ENCODE assay signal across 16 cellular contexts in the genomic region with DNA sequence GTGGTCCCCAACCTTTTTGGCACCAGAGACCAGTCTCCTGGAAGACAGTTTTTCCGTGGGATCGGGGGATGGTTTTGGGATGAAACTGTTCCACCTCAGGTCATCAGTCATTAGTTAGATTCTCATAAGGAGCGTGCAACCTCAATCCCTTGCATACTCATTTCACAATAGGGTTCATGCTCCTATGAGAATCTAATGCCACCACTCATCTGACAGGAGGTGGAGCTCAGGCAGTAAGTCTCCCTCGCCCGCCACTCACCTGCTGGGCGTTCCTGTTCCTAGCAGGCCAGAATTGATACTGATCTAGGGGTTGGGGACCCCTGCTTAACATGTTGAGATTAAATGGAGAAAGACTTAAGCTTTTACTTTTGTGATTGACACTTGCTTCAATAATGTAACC. TPM values are rescaled to one million over a fixed set of nuclear protein-coding genes. Genes with fewer than 3 reads are reported as not detected.
DNase-seq lines count a peak whose midpoint lies in the region; ATAC-seq and TF ChIP-seq lines count a peak whose summit lies in the region.
"Had no signal": no experiment of that assay in that cellular context is flagged by ENCODE, and none has a peak within 500 bp of the region (broad histone marks: within the 10 kb centered on the region; RNA-seq: fewer than 3 reads in every experiment).

No MANE protein-coding gene starts in this region.

- ATAC-seq in effector memory CD8-positive, alpha-beta T cell (replicated peaks), result no peak
- no peak for ATAC-seq in stimulated activated effector memory CD8-positive, alpha-beta T cell treated with anti-CD3 and anti-CD28 coated beads, Interleukin-12 subunit alpha, Interleukin-12 subunit beta, amount 100 ng/mL, for 72 hours
- ATAC-seq: activated CD4-positive, CD25-positive, alpha-beta regulatory T cell treated with anti-CD3 and anti-CD28 coated beads, Interleukin-2, amount 50 U/mL, for 24 hours; gastroesophageal sphincter had no signal

- H3K9me3 Mint-ChIP-seq in activated CD4-positive, alpha-beta memory T cell treated with anti-CD3 and anti-CD28 coated beads for 36 hours, result no peaks in the 10 kb centered on the region
- no peaks in the 10 kb centered on the region for H3K9me3 Mint-ChIP-seq in activated CD4-positive, alpha-beta memory T cell treated with anti-CD3 and anti-CD28 coated beads, Interleukin-2, amount 10 ng/mL, durations not matched to agents 7 days and 5 days
- no peaks in the 10 kb centered on the region for H3K9me3 Mint-ChIP-seq in effector memory CD8-positive, alpha-beta T cell
- no peaks in the 10 kb centered on the region for H3K9me3 Mint-ChIP-seq in stimulated activated effector memory CD8-positive, alpha-beta T cell treated with anti-CD3 and anti-CD28 coated beads, Interleukin-12 subunit alpha, Interleukin-12 subunit beta, amount 100 ng/mL, for 72 hours
- H3K9me3 Mint-ChIP-seq: H9 had no signal

- POLR2A ChIA-PET in activated CD4-positive, alpha-beta memory T cell treated with anti-CD3 and anti-CD28 coated beads for 36 hours (lab: Charles Lee), result interaction anchor here (0.9 to 2.7 kb wide), 3 partner anchors 11 to 116 kb away, joined by 3 to 24 read pairs (median 4); a partner anchor contains a TSS
- POLR2A ChIA-PET in activated CD4-positive, alpha-beta memory T cell treated with anti-CD3 and anti-CD28 coated beads, Interleukin-2, amount 10 ng/mL, durations not matched to agents 7 days and 5 days (lab: Charles Lee), result interaction anchor here (1.1 to 2.8 kb wide), 4 partner anchors 9 to 119 kb away, joined by 3 to 21 read pairs (median 6); a partner anchor contains a TSS
- POLR2A ChIA-PET in RWPE1 (lab: Yijun Ruan, JAX; ENCODE audit: low non-redundant PET), result interaction anchor here (1.0 kb wide), 1 partner anchor 10 kb away, joined by 3 read pairs; a partner anchor contains a TSS

- H3K27ac ChIP-seq in RWPE1 (peak overlapping the region; percentile 66), dorsolateral prefrontal cortex (no peak overlapping the region)
- H3K27ac ChIP-seq: gastroesophageal sphincter, right atrium auricular region had no signal

- in situ Hi-C loops in G401 (cut with HindIII; ENCODE audit: low sequenced_read_pairs), result no loop called here

- H3K4me1 Mint-ChIP-seq in activated CD4-positive, alpha-beta memory T cell treated with anti-CD3 and anti-CD28 coated beads for 36 hours (ENCODE audit: low read depth), result peaks cover 68% of the 10 kb centered on the region
- H3K4me1 Mint-ChIP-seq in activated CD4-positive, alpha-beta memory T cell treated with anti-CD3 and anti-CD28 coated beads, Interleukin-2, amount 10 ng/mL, durations not matched to agents 7 days and 5 days, result peaks cover 38% of the 10 kb centered on the region
- peaks cover 13 to 19% of the 10 kb centered on the region in 2 donors for H3K4me1 Mint-ChIP-seq in effector memory CD8-positive, alpha-beta T cell (ENCODE audit: low read depth in 2 of 2)
- peaks cover 38% of the 10 kb centered on the region for H3K4me1 Mint-ChIP-seq in stimulated activated effector memory CD8-positive, alpha-beta T cell treated with anti-CD3 and anti-CD28 coated beads, Interleukin-12 subunit alpha, Interleukin-12 subunit beta, amount 100 ng/mL, for 72 hours

- H3K36me3 Mint-ChIP-seq in activated CD4-positive, alpha-beta memory T cell treated with anti-CD3 and anti-CD28 coated beads for 36 hours, result peaks cover 49% of the 10 kb centered on the region
- peaks cover 50% of the 10 kb centered on the region for H3K36me3 Mint-ChIP-seq in activated CD4-positive, alpha-beta memory T cell treated with anti-CD3 and anti-CD28 coated beads, Interleukin-2, amount 10 ng/mL, durations not matched to agents 7 days and 5 days (ENCODE audit: low read depth)
- H3K36me3 Mint-ChIP-seq in effector memory CD8-positive, alpha-beta T cell (ENCODE audit: insufficient read depth), result peaks cover 66% of the 10 kb centered on the region
- H3K36me3 Mint-ChIP-seq in stimulated activated effector memory CD8-positive, alpha-beta T cell treated with anti-CD3 and anti-CD28 coated beads, Interleukin-12 subunit alpha, Interleukin-12 subunit beta, amount 100 ng/mL, for 72 hours, result peaks cover 69% of the 10 kb centered on the region

- CTCF ChIA-PET in activated CD4-positive, alpha-beta memory T cell treated with anti-CD3 and anti-CD28 coated beads for 36 hours (lab: Charles Lee), result interaction anchor here (0.6 to 2.8 kb wide), 6 partner anchors 12 to 440 kb away, joined by 3 to 20 read pairs (median 4); no protein-coding TSS in a partner anchor
- CTCF ChIA-PET in activated CD4-positive, alpha-beta memory T cell treated with anti-CD3 and anti-CD28 coated beads, Interleukin-2, amount 10 ng/mL, durations not matched to agents 7 days and 5 days (lab: Charles Lee), result interaction anchor here (0.8 to 2.4 kb wide), 5 partner anchors 9 to 132 kb away, joined by 3 to 9 read pairs (median 3); no protein-coding TSS in a partner anchor
- CTCF ChIA-PET in RWPE1 (lab: Yijun Ruan, JAX), result no interaction called here

- intact Hi-C loops in activated CD4-positive, alpha-beta memory T cell treated with anti-CD3 and anti-CD28 coated beads for 36 hours (cut with micrococcal nuclease), result no loop called here
- intact Hi-C loops in dorsolateral prefrontal cortex (cut with DNase I), result no loop called here

- TF ChIP-seq CTCF in RWPE1 (conservative IDR thresholded peaks at IDR 0.05; ENCODE audit: low read depth) (no peak), dorsolateral prefrontal cortex (IDR thresholded peaks at IDR 0.05 in 54 of 56, conservative IDR thresholded peaks at IDR 0.05 in 2 of 56; ENCODE audit: low read depth in 1 of 56, partially characterized antibody in 56 of 56) (no peak)

- no peak for DNase-seq in activated CD4-positive, alpha-beta memory T cell treated with anti-CD3 and anti-CD28 coated beads for 36 hours
- no peak for DNase-seq in activated CD4-positive, alpha-beta memory T cell treated with anti-CD3 and anti-CD28 coated beads, Interleukin-2, amount 10 ng/mL, durations not matched to agents 7 days and 5 days
- DNase-seq in RWPE1 (ENCODE audit: low spot score) (no peak), NCI-H128 (lab: John Stamatoyannopoulos, UW; ENCODE audit: unreplicated experiment) (no peak), dorsolateral prefrontal cortex (no peak), G401 (ENCODE audit: low spot score) (no peak)
- no peak for DNase-seq in effector memory CD8-positive, alpha-beta T cell
- no peak for DNase-seq in stimulated activated effector memory CD8-positive, alpha-beta T cell treated with anti-CD3 and anti-CD28 coated beads, Interleukin-12 subunit alpha, Interleukin-12 subunit beta, amount 100 ng/mL, for 72 hours (ENCODE audit: low spot score in 2 of 2)
- DNase-seq: 8988T, anterior cingulate cortex, H9, NCI-H1092 treated with DMSO at 0.1 percent for 48 hours, NCI-H82 had no signal

- no peak overlapping the region for H3K4me3 Mint-ChIP-seq in activated CD4-positive, alpha-beta memory T cell treated with anti-CD3 and anti-CD28 coated beads for 36 hours
- H3K4me3 Mint-ChIP-seq in activated CD4-positive, alpha-beta memory T cell treated with anti-CD3 and anti-CD28 coated beads, Interleukin-2, amount 10 ng/mL, durations not matched to agents 7 days and 5 days, result no peak overlapping the region
- no peak overlapping the region for H3K4me3 Mint-ChIP-seq in effector memory CD8-positive, alpha-beta T cell
- no peak overlapping the region for H3K4me3 Mint-ChIP-seq in stimulated activated effector memory CD8-positive, alpha-beta T cell treated with anti-CD3 and anti-CD28 coated beads, Interleukin-12 subunit alpha, Interleukin-12 subunit beta, amount 100 ng/mL, for 72 hours
- H3K4me3 Mint-ChIP-seq: H9 had no signal

- H3K27me3 Mint-ChIP-seq in activated CD4-positive, alpha-beta memory T cell treated with anti-CD3 and anti-CD28 coated beads for 36 hours, result no peaks in the 10 kb centered on the region
- H3K27me3 Mint-ChIP-seq in activated CD4-positive, alpha-beta memory T cell treated with anti-CD3 and anti-CD28 coated beads, Interleukin-2, amount 10 ng/mL, durations not matched to agents 7 days and 5 days, result no peaks in the 10 kb centered on the region
- no peaks in the 10 kb centered on the region for H3K27me3 Mint-ChIP-seq in effector memory CD8-positive, alpha-beta T cell

- H3K4me3 ChIP-seq in dorsolateral prefrontal cortex, result no peak overlapping the region
- H3K4me3 ChIP-seq: gastroesophageal sphincter, right atrium auricular region had no signal

- peak overlapping the region; percentile 79 for H3K27ac Mint-ChIP-seq in activated CD4-positive, alpha-beta memory T cell treated with anti-CD3 and anti-CD28 coated beads for 36 hours
- no peak overlapping the region for H3K27ac Mint-ChIP-seq in activated CD4-positive, alpha-beta memory T cell treated with anti-CD3 and anti-CD28 coated beads, Interleukin-2, amount 10 ng/mL, durations not matched to agents 7 days and 5 days
- peak overlapping the region; percentile 72 to 76 for H3K27ac Mint-ChIP-seq in effector memory CD8-positive, alpha-beta T cell
- H3K27ac Mint-ChIP-seq in stimulated activated effector memory CD8-positive, alpha-beta T cell treated with anti-CD3 and anti-CD28 coated beads, Interleukin-12 subunit alpha, Interleukin-12 subunit beta, amount 100 ng/mL, for 72 hours, result peak overlapping the region; percentile 71

- peaks cover 0 to 11% (median 0%) of the 10 kb centered on the region in 45 donors for H3K27me3 ChIP-seq in dorsolateral prefrontal cortex
- H3K27me3 ChIP-seq: right atrium auricular region had no signal

RNA-seq across cellular contexts. Expression of a gene that starts 9.9 kb away (rescaled TPM):
- total RNA-seq in activated CD4-positive, alpha-beta memory T cell treated with anti-CD3 and anti-CD28 coated beads for 36 hours, result 10 to 100 TPM; 65.1 to 65.4 TPM
- total RNA-seq in activated CD4-positive, alpha-beta memory T cell treated with anti-CD3 and anti-CD28 coated beads, Interleukin-2, amount 10 ng/mL, durations not matched to agents 7 days and 5 days, result 10 to 100 TPM; 73.5 to 73.7 TPM
- 10 to 100 TPM in 15 of 120 experiments, 1 to 10 TPM in 105; 3.6 to 18.7 (median 7.0) TPM for total RNA-seq in dorsolateral prefrontal cortex
- total RNA-seq in G401 (2014; rRNA removed; shearing (Covaris generic)), result 0.74 and 1.9 TPM in 2 replicates
